ENCODE assay signal across 22 cellular contexts in genomic region chr9:38699337-38699736, GRCh38. TPM values are rescaled to one million over a fixed set of nuclear protein-coding genes. Genes with fewer than 3 reads are reported as not detected.
DNase-seq lines count a peak whose midpoint lies in the region; ATAC-seq, FAIRE-seq and TF ChIP-seq lines count a peak whose summit lies in the region.
"Had no signal": no experiment of that assay in that cellular context is flagged by ENCODE, and none has a peak within 500 bp of the region (broad histone marks: within the 10 kb centered on the region; RNA-seq: fewer than 3 reads in every experiment).

No MANE protein-coding gene starts in this region.

- no peak for TF ChIP-seq RAD21 in GM12878 (IDR thresholded peaks at IDR 0.05; ENCODE audit: insufficient read depth, low read depth, low read length)

- H3K27ac ChIP-seq in BLaER1 (peak overlapping the region; percentile 92), GM23338 (ENCODE audit: low read depth) (no peak overlapping the region), GM12878 (ENCODE audit: control insufficient read depth, insufficient read depth) (no peak overlapping the region), OCI-LY7 (ENCODE audit: low read depth, low read length, poor library complexity, severe bottlenecking) (no peak overlapping the region)
- H3K27ac ChIP-seq: 22Rv1, A549, HL-60 had no signal

- DNase-seq in GM23338 (ENCODE audit: low spot score) (no peak), GM12878 (ENCODE audit: low read depth, low spot score) (no peak), OCI-LY7 (ENCODE audit: low spot score) (no peak), NCI-H510A (lab: John Stamatoyannopoulos, UW) (no peak), SHP77 (lab: John Stamatoyannopoulos, UW) (no peak)
- DNase-seq in stimulated activated effector memory CD8-positive, alpha-beta T cell treated with anti-CD3 and anti-CD28 coated beads, Interleukin-12 subunit alpha, Interleukin-12 subunit beta, amount 100 ng/mL, for 72 hours (ENCODE audit: low spot score in 2 of 2): no peak
- DNase-seq: C1 segment of cervical spinal cord; Caco-2; CD4-positive, alpha-beta T cell; H9 had no signal

- POLR2A ChIA-PET in GM12878 (lab: Charles Lee): no interaction called here
- POLR2A ChIA-PET in OCI-LY7 (lab: Charles Lee): no interaction called here

- TF ChIP-seq CTCF in GM23338 (conservative IDR thresholded peaks at IDR 0.05; ENCODE audit: low read depth in 2 of 2) (no peak), GM12878 (IDR thresholded peaks at IDR 0.05 in 2 of 3, conservative IDR thresholded peaks at IDR 0.05 in 1 of 3; ENCODE audit: control insufficient read depth in 2 of 3, extremely low read depth in 1 of 3, insufficient read depth in 1 of 3, low read depth in 3 of 3, low read length in 3 of 3) (no peak), OCI-LY7 (conservative IDR thresholded peaks at IDR 0.05; ENCODE audit: low read length) (no peak)

- peaks cover 2% of the 10 kb centered on the region; the same call in 2 of the 3 replicates for H3K4me1 Mint-ChIP-seq in GM23338
- no peaks in the 10 kb centered on the region for H3K4me1 Mint-ChIP-seq in stimulated activated effector memory CD8-positive, alpha-beta T cell treated with anti-CD3 and anti-CD28 coated beads, Interleukin-12 subunit alpha, Interleukin-12 subunit beta, amount 100 ng/mL, for 72 hours

- H4K20me1 ChIP-seq in BLaER1: no peaks in the 10 kb centered on the region
- H4K20me1 ChIP-seq in GM23338 (replicated peaks; ENCODE audit: insufficient read depth): no peaks in the 10 kb centered on the region
- H4K20me1 ChIP-seq in GM12878 (ENCODE audit: control insufficient read depth, insufficient read depth): no peaks in the 10 kb centered on the region
- no peaks in the 10 kb centered on the region for H4K20me1 ChIP-seq in OCI-LY7 (ENCODE audit: insufficient read depth, low read length)

- no peaks in the 10 kb centered on the region for H3K9me2 ChIP-seq in GM23338 (ENCODE audit: insufficient read depth)
- H3K9me2 ChIP-seq in OCI-LY7 (ENCODE audit: insufficient read depth, low read length): no peaks in the 10 kb centered on the region

- H3K27me3 Mint-ChIP-seq in GM23338 (ENCODE audit: insufficient read depth, low read depth, poor library complexity): peaks cover 2% of the 10 kb centered on the region

- H3K4me3 ChIP-seq in BLaER1: peak overlapping the region; percentile 11; the same call in 1 of the 2 replicates
- no peak overlapping the region for H3K4me3 ChIP-seq in GM23338
- no peak overlapping the region for H3K4me3 ChIP-seq in GM12878
- H3K4me3 ChIP-seq in OCI-LY7 (ENCODE audit: low read depth, low read length, poor library complexity, severe bottlenecking): no peak overlapping the region
- H3K4me3 ChIP-seq: A549 had no signal

- BruUV-seq in GM12878 (replicated peaks; lab: Mats Ljungman, UMichigan) (no TSS peak), OCI-LY7 (replicated peaks; lab: Mats Ljungman, UMichigan) (no TSS peak)

- H3K27me3 ChIP-seq in BLaER1 (no peaks in the 10 kb centered on the region), GM23338 (ENCODE audit: insufficient read depth) (no peaks in the 10 kb centered on the region), GM12878 (replicated peaks in 1 of 2; ENCODE audit: control insufficient read depth in 2 of 2, insufficient read depth in 2 of 2, low read length in 1 of 2) (no peaks in the 10 kb centered on the region)

- FAIRE-seq in GM12878 (lab: Jason Lieb, UNC): no peak
- FAIRE-seq: A549, D721Med, G401.6, GM12892, GM18507, H1 had no signal

- no peak overlapping the region for H3K27ac Mint-ChIP-seq in GM23338
- no peak overlapping the region for H3K27ac Mint-ChIP-seq in stimulated activated effector memory CD8-positive, alpha-beta T cell treated with anti-CD3 and anti-CD28 coated beads, Interleukin-12 subunit alpha, Interleukin-12 subunit beta, amount 100 ng/mL, for 72 hours
- H3K27ac Mint-ChIP-seq: CD4-positive, alpha-beta T cell; H9 had no signal

- in situ Hi-C loops in GM12878 (cut with MboI): loop anchor here (25.0 kb wide), 1 partner anchor 787 kb away; the partner anchor contains the start of gene SLC25A51

- CTCF ChIA-PET in GM12878 (lab: Yijun Ruan, JAX) (interaction anchor here (0.9 to 2.0 kb wide), 2 partner anchors 12 to 27 kb away, joined by 3 to 5 read pairs; no protein-coding TSS in a partner anchor), OCI-LY7 (lab: Charles Lee; ENCODE audit: unreplicated experiment) (no interaction called here)

- H3K36me3 ChIP-seq in BLaER1 (no peaks in the 10 kb centered on the region), GM23338 (ENCODE audit: insufficient read depth) (no peaks in the 10 kb centered on the region), GM12878 (ENCODE audit: control insufficient read depth in 2 of 2, insufficient read depth in 2 of 2, low read length in 1 of 2) (no peaks in the 10 kb centered on the region), OCI-LY7 (ENCODE audit: insufficient read depth, low read length) (no peaks in the 10 kb centered on the region)

- peak overlapping the region; percentile 38; the same call in 1 of the 2 replicates for H2AFZ ChIP-seq in GM23338
- no peak overlapping the region for H2AFZ ChIP-seq in GM12878 (ENCODE audit: control insufficient read depth, low read depth, low read length)
- no peak overlapping the region for H2AFZ ChIP-seq in OCI-LY7 (ENCODE audit: low read length)

- H3K4me3 Mint-ChIP-seq in GM23338: no peak overlapping the region
- H3K4me3 Mint-ChIP-seq in stimulated activated effector memory CD8-positive, alpha-beta T cell treated with anti-CD3 and anti-CD28 coated beads, Interleukin-12 subunit alpha, Interleukin-12 subunit beta, amount 100 ng/mL, for 72 hours: no peak overlapping the region
- H3K4me3 Mint-ChIP-seq: CD4-positive, alpha-beta T cell; H9 had no signal

- H3K9me3 Mint-ChIP-seq in GM23338: peaks cover 12% of the 10 kb centered on the region
- H3K9me3 Mint-ChIP-seq in stimulated activated effector memory CD8-positive, alpha-beta T cell treated with anti-CD3 and anti-CD28 coated beads, Interleukin-12 subunit alpha, Interleukin-12 subunit beta, amount 100 ng/mL, for 72 hours: no peaks in the 10 kb centered on the region
- H3K9me3 Mint-ChIP-seq: CD4-positive, alpha-beta T cell had no signal

- H3K4me2 ChIP-seq in BLaER1 (peak overlapping the region; percentile 82), GM23338 (no peak overlapping the region), GM12878 (ENCODE audit: control insufficient read depth, insufficient read depth) (no peak overlapping the region), OCI-LY7 (ENCODE audit: low read length) (no peak overlapping the region)
- H3K4me2 ChIP-seq: A549 had no signal

- H3K4me1 ChIP-seq in BLaER1 (peaks cover 83% of the 10 kb centered on the region), GM23338 (ENCODE audit: insufficient read depth) (no peaks in the 10 kb centered on the region), GM12878 (ENCODE audit: control insufficient read depth, insufficient read depth, low read length) (no peaks in the 10 kb centered on the region), OCI-LY7 (ENCODE audit: insufficient read depth, low read length, poor library complexity, severe bottlenecking) (no peaks in the 10 kb centered on the region)
- H3K4me1 ChIP-seq: Caco-2 had no signal

- no peak for TF ChIP-seq EP300 in GM12878 (IDR thresholded peaks at IDR 0.05; ENCODE audit: borderline replicate concordance in 1 of 2, control insufficient read depth in 1 of 2, low read depth in 2 of 2, low read length in 2 of 2)

- H3K9me3 ChIP-seq in BLaER1 (peaks cover 33% of the 10 kb centered on the region), GM12878 (replicated peaks; ENCODE audit: control insufficient read depth, insufficient read depth, low read length) (no peaks in the 10 kb centered on the region), OCI-LY7 (ENCODE audit: low read length) (no peaks in the 10 kb centered on the region)
- H3K9me3 ChIP-seq: A549, Caco-2 had no signal

- peaks cover 9% of the 10 kb centered on the region for H3K36me3 Mint-ChIP-seq in GM23338 (ENCODE audit: low read depth)
- H3K36me3 Mint-ChIP-seq in stimulated activated effector memory CD8-positive, alpha-beta T cell treated with anti-CD3 and anti-CD28 coated beads, Interleukin-12 subunit alpha, Interleukin-12 subunit beta, amount 100 ng/mL, for 72 hours: no peaks in the 10 kb centered on the region

- 12% methylated on average over 7 of the region's 7 CpGs for WGBS in GM12878 (ENCODE audit: insufficient coverage, insufficient replicate concordance, low lambda C conversion rate, missing lambda C conversion rate)

- TF ChIP-seq POLR2A in GM12878 (IDR thresholded peaks at IDR 0.05; ENCODE audit: low read depth, low read length): no peak

- SMC1A ChIA-PET in GM12878 (lab: Charles Lee; ENCODE audit: uncharacterized antibody, unreplicated experiment): interaction anchor here (2.8 to 3.4 kb wide), 2 partner anchors 9 to 28 kb away, joined by 9 to 12 read pairs; no protein-coding TSS in a partner anchor

- H3K79me2 ChIP-seq in GM23338 (replicated peaks; ENCODE audit: insufficient read depth) (no peaks in the 10 kb centered on the region), GM12878 (ENCODE audit: control insufficient read depth, insufficient read depth, low read length) (no peaks in the 10 kb centered on the region), OCI-LY7 (ENCODE audit: insufficient read depth, low read depth, low read length) (no peaks in the 10 kb centered on the region)

- intact Hi-C loops in GM12878 (cut with micrococcal nuclease; ENCODE audit: unreplicated experiment) (no loop called here), OCI-LY7 (cut with micrococcal nuclease; ENCODE audit: unreplicated experiment) (no loop called here)

- RAD21 ChIA-PET in GM12878 (lab: Charles Lee; ENCODE audit: unreplicated experiment): interaction anchor here (1.0 to 2.0 kb wide), 3 partner anchors 9 to 49 kb away, joined by 3 to 5 read pairs (median 4); no protein-coding TSS in a partner anchor

- H3K9ac ChIP-seq in BLaER1 (peak overlapping the region; percentile 72), GM12878 (ENCODE audit: control insufficient read depth, insufficient read depth, low read length) (no peak overlapping the region)

- no peaks in the 10 kb centered on the region for H3F3A ChIP-seq in GM23338 (replicated peaks; ENCODE audit: low read depth)

- no peak for ATAC-seq in GM23338
- no peak for ATAC-seq in GM12878
- ATAC-seq in stimulated activated effector memory CD8-positive, alpha-beta T cell treated with anti-CD3 and anti-CD28 coated beads, Interleukin-12 subunit alpha, Interleukin-12 subunit beta, amount 100 ng/mL, for 72 hours: peak; percentile 26
- no peak for ATAC-seq in GM21619 (IDR thresholded peaks at IDR 0.05; ENCODE audit: unreplicated experiment)
- ATAC-seq: A549 had no signal

RNA-seq across cellular contexts. Expression of gene FAM240B, which starts 20.6 kb away (rescaled TPM):
- not detected in 2 replicates for total RNA-seq in GM23338 (2014; rRNA removed; shearing (Covaris generic))
- polyA plus RNA-seq in GM23338 (2016; fragmentation: Nextera tagmentation; extraction: Ambion mirVana): not detected in 2 replicates
- not detected in 2 replicates for total RNA-seq in GM12878 (2013; cell fraction: nucleolus; rRNA removed)
- total RNA-seq in GM12878 (2014; rRNA removed): not detected in 2 replicates
- not detected in 2 replicates for total RNA-seq in GM12878 (2014; rRNA removed; fragmentation: Illumina TruSeq; extraction: Trizol)
- not detected in 2 replicates for total RNA-seq in GM12878 (2021)
- not detected for polyA plus RNA-seq in GM12878 (2011; ENCODE audit: low read depth)
- not detected in 2 replicates for polyA plus RNA-seq in GM12878 (2011; rRNA removed)
- not detected in 2 replicates for polyA plus RNA-seq in GM12878 (2011; cell fraction: cytosol; rRNA removed)
- polyA plus RNA-seq in GM12878 (2011; cell fraction: nucleus; rRNA removed): not detected in 2 replicates
- polyA plus RNA-seq in GM12878 (2012): not detected in 2 replicates
- not detected in 2 replicates for polyA plus RNA-seq in GM12878 (2014; fragmentation: Illumina TruSeq; extraction: Trizol)
- polyA plus RNA-seq in GM12878 (2014; fragmentation: Nextera tagmentation; extraction: Ambion mirVana): not detected
- polyA plus RNA-seq in GM12878 (2014; rRNA removed): not detected in 2 replicates
- not detected for polyA plus RNA-seq in GM12878 (2016; fragmentation: Nextera tagmentation; extraction: Ambion mirVana)
- not detected in 2 replicates for polyA minus RNA-seq in GM12878 (2011; rRNA and poly(A)+ RNA removed)
- polyA minus RNA-seq in GM12878 (2011; cell fraction: cytosol; rRNA and poly(A)+ RNA removed): not detected in 2 replicates
- not detected in 2 replicates for polyA minus RNA-seq in GM12878 (2011; cell fraction: nucleus; rRNA and poly(A)+ RNA removed)
- total RNA-seq in OCI-LY7 (2014; rRNA removed; shearing (Covaris generic)): not detected in 2 replicates
- total RNA-seq in OCI-LY7 (2022): not detected in 2 replicates
- total RNA-seq: Caco-2; CD4-positive, alpha-beta T cell; H1; H9; HT1080 had no signal
- polyA plus RNA-seq: A549, AG04450, H1 had no signal
